Comparison of ENCODE assay signal across 9 cellular contexts in the genomic region with DNA sequence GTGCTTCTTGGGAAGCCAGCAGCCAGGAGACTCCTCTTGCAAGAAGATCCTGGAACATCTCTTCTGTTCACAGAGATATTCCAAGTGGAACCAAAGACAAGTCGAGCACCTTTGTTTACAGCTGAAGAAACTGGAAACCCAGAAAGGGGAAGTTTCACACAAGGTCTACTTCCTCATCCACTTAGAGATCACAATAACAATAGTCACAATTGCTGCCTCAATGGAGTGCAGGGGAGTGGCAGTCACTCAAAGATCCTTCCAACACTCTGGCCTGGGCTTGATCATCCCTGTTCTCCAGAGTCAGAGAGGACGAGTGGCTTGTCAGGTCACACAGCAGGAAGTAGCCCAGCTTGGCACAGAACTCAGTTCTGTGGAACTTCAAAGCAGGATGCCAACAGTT. TPM values are rescaled to one million over a fixed set of nuclear protein-coding genes. Genes with fewer than 3 reads are reported as not detected.
DNase-seq lines count a peak whose midpoint lies in the region; ATAC-seq and TF ChIP-seq lines count a peak whose summit lies in the region.
"Had no signal": no experiment of that assay in that cellular context is flagged by ENCODE, and none has a peak within 500 bp of the region (broad histone marks: within the 10 kb centered on the region; RNA-seq: fewer than 3 reads in every experiment).

No MANE protein-coding gene starts in this region.

- H3K4me1 Mint-ChIP-seq in stimulated activated naive B cell treated with anti-CD40 and anti-IgM and Interleukin-4, amounts not matched to agents 10 μg/mL and 1 μg/mL and 100 μg/mL, for 72 hours, result peaks cover 48 to 83% of the 10 kb centered on the region in 2 donors

- peak overlapping the region; percentile 97 for H3K27ac Mint-ChIP-seq in stimulated activated naive B cell treated with anti-CD40 and anti-IgM and Interleukin-4, amounts not matched to agents 10 μg/mL and 1 μg/mL and 100 μg/mL, for 72 hours

- DNase-seq in Right ventricle myocardium inferior (ENCODE audit: missing footprints), result no peak
- no peak for DNase-seq in left ventricle myocardium inferior
- DNase-seq in SIG-M5 treated with dmso at 0.1 percent for 504 hours (lab: John Stamatoyannopoulos, UW; ENCODE audit: unreplicated experiment), result peak; percentile 76
- peak; percentile 23 for DNase-seq in stimulated activated naive B cell treated with anti-CD40 and anti-IgM and Interleukin-4, amounts not matched to agents 10 μg/mL and 1 μg/mL and 100 μg/mL, for 72 hours
- DNase-seq in mucosa of gallbladder (ENCODE audit: low spot score), result no peak

- no peaks in the 10 kb centered on the region for H3K9me3 Mint-ChIP-seq in stimulated activated naive B cell treated with anti-CD40 and anti-IgM and Interleukin-4, amounts not matched to agents 10 μg/mL and 1 μg/mL and 100 μg/mL, for 72 hours

- H3K4me1 ChIP-seq in left ventricle myocardium inferior, result no peaks in the 10 kb centered on the region

- H3K27ac ChIP-seq in left ventricle myocardium inferior (replicated peaks), result no peak overlapping the region

- ATAC-seq in Right ventricle myocardium inferior, result peak; percentile 24
- peak; percentile 77 for ATAC-seq in HG03095 (IDR thresholded peaks at IDR 0.05; ENCODE audit: unreplicated experiment)
- ATAC-seq in stimulated activated naive B cell treated with anti-CD40 and anti-IgM and Interleukin-4, amounts not matched to agents 10 μg/mL and 1 μg/mL and 100 μg/mL, for 72 hours (replicated peaks), result peak; percentile 83 to 84
- ATAC-seq in SK-N-SH treated with all-trans-retinoic acid at 6 μM for 48 hours, result no peak
- ATAC-seq in HG02571 (IDR thresholded peaks at IDR 0.05; ENCODE audit: unreplicated experiment), result no peak
- ATAC-seq: A549 had no signal

- intact Hi-C loops in Right ventricle myocardium inferior (cut with DNase I), result no loop called here
- intact Hi-C loops in left ventricle myocardium inferior (cut with micrococcal nuclease), result no loop called here

- H3K27me3 Mint-ChIP-seq in stimulated activated naive B cell treated with anti-CD40 and anti-IgM and Interleukin-4, amounts not matched to agents 10 μg/mL and 1 μg/mL and 100 μg/mL, for 72 hours, result no peaks in the 10 kb centered on the region

- H3K4me3 Mint-ChIP-seq in stimulated activated naive B cell treated with anti-CD40 and anti-IgM and Interleukin-4, amounts not matched to agents 10 μg/mL and 1 μg/mL and 100 μg/mL, for 72 hours, result peak overlapping the region; percentile 61 to 69

- H3K9me3 ChIP-seq in left ventricle myocardium inferior (replicated peaks), result no peaks in the 10 kb centered on the region
- H3K9me3 ChIP-seq: A549 had no signal

- no peak for TF ChIP-seq CTCF in left ventricle myocardium inferior (IDR thresholded peaks at IDR 0.05; ENCODE audit: borderline replicate concordance)

- H3K27me3 ChIP-seq in left ventricle myocardium inferior (ENCODE audit: low read depth), result no peaks in the 10 kb centered on the region

- H3K36me3 Mint-ChIP-seq in stimulated activated naive B cell treated with anti-CD40 and anti-IgM and Interleukin-4, amounts not matched to agents 10 μg/mL and 1 μg/mL and 100 μg/mL, for 72 hours, result peaks cover 0 to 3% of the 10 kb centered on the region in 2 donors

- no peaks in the 10 kb centered on the region for H3K36me3 ChIP-seq in left ventricle myocardium inferior

- H3K4me3 ChIP-seq in left ventricle myocardium inferior, result no peak overlapping the region
- H3K4me3 ChIP-seq: A549 had no signal

TF ChIP-seq in SK-N-SH treated with all-trans-retinoic acid at 6 μM for 48 hours, 23 proteins besides CTCF, POLR2A, EP300 and RAD21:
- TF ChIP-seq, protein P1, sequence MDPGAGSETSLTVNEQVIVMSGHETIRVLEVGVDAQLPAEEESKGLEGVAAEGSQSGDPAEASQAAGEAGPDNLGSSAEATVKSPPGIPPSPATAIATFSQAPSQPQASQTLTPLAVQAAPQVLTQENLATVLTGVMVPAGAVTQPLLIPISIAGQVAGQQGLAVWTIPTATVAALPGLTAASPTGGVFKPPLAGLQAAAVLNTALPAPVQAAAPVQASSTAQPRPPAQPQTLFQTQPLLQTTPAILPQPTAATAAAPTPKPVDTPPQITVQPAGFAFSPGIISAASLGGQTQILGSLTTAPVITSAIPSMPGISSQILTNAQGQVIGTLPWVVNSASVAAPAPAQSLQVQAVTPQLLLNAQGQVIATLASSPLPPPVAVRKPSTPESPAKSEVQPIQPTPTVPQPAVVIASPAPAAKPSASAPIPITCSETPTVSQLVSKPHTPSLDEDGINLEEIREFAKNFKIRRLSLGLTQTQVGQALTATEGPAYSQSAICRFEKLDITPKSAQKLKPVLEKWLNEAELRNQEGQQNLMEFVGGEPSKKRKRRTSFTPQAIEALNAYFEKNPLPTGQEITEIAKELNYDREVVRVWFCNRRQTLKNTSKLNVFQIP (CRISPR knock-in tag; IDR thresholded peaks at IDR 0.05; ENCODE audit: borderline replicate concordance, low read depth), result no peak
- no peak for TF ChIP-seq ARNTL (CRISPR knock-in tag; IDR thresholded peaks at IDR 0.05; ENCODE audit: borderline replicate concordance, low read depth)
- no peak for TF ChIP-seq SNAI2 (CRISPR knock-in tag; IDR thresholded peaks at IDR 0.05)
- no peak for TF ChIP-seq ISL1 (CRISPR knock-in tag; IDR thresholded peaks at IDR 0.05)
- no peak for TF ChIP-seq BACH2 (CRISPR knock-in tag; IDR thresholded peaks at IDR 0.05; ENCODE audit: borderline replicate concordance)

RNA-seq across cellular contexts. Expression of a gene that starts 46.9 kb away (rescaled TPM):
- total RNA-seq in Right ventricle myocardium inferior, result 16.1 TPM
- total RNA-seq in left ventricle myocardium inferior, result 11.5 TPM
- total RNA-seq in mucosa of gallbladder, result 22.2 TPM

Comparison
In these comparisons a context has a peak if more than half of its experiments do, and no peak if none do; other contexts are left out.
1. ATAC-seq: peak in Right ventricle myocardium inferior (single experiment), HG03095 (single experiment) and stimulated activated naive B cell treated with anti-CD40 and anti-IgM and Interleukin-4, amounts not matched to agents 10 μg/mL and 1 μg/mL and 100 μg/mL, for 72 hours (2 of 2); none in SK-N-SH treated with all-trans-retinoic acid at 6 μM for 48 hours (single experiment) and HG02571 (single experiment).
2. DNase-seq: peak in SIG-M5 treated with dmso at 0.1 percent for 504 hours (single experiment) and stimulated activated naive B cell treated with anti-CD40 and anti-IgM and Interleukin-4, amounts not matched to agents 10 μg/mL and 1 μg/mL and 100 μg/mL, for 72 hours (single experiment); none in Right ventricle myocardium inferior (single experiment), left ventricle myocardium inferior (single experiment) and mucosa of gallbladder (single experiment).